In the genomic region with DNA sequence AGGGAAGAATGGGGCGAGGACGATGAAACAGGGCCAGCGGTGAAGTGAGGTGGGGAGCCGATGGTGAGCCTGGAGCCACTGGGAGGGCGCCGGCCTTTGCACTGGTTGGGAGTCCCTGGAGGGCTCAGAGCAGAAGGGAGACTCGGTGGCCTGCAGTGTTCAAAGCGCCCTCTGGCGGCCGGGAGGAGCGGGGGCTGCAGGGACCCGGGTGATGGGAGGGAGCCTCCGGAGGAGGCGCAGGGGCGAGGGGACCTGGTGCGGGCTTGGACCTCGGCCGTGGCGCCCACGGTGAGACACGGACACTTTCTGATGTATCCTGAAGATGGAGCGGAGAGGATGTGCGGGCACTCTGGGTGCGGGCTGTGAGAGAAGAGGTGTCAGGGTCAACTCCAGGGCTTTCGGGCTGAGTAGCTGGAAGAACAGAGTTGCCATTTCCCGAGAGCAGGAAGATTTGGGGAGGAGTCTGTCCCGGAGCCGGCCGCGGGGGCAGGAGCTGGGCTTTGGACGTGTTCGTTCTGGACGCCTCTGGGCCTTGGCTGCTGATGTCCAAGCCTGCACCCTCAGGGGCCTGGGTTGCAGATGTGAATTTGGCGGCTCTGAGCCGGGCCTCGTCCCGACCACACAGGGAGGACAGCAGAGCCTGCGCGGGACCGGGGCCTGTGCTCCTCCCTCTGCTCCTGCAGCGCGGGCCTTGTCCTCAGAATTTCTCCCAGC, we compare ENCODE assay signal across 9 cellular contexts. TPM values are rescaled to one million over a fixed set of nuclear protein-coding genes. Genes with fewer than 3 reads are reported as not detected.
DNase-seq lines count a peak whose midpoint lies in the region; ATAC-seq lines count a peak whose summit lies in the region.
"Had no signal": no experiment of that assay in that cellular context is flagged by ENCODE, and none has a peak within 500 bp of the region (broad histone marks: within the 10 kb centered on the region; RNA-seq: fewer than 3 reads in every experiment).

No MANE protein-coding gene starts in this region.

- peaks cover 5 to 12% (median 8%) of the 10 kb centered on the region in 3 donors for H3K4me1 Mint-ChIP-seq in T-cell

- ATAC-seq in T-cell (replicated peaks in 1 of 4) (peak; percentile 84 to 91 (median 88)), HG02840 (IDR thresholded peaks at IDR 0.05; ENCODE audit: low FRiP score, unreplicated experiment) (no peak), HG02970 (IDR thresholded peaks at IDR 0.05; ENCODE audit: low FRiP score, unreplicated experiment) (no peak)

- DNase-seq in DMS153 (lab: John Stamatoyannopoulos, UW): peak; percentile 41
- DNase-seq in HT-29 (ENCODE audit: low spot score): peak; percentile 60
- DNase-seq in T-cell: peak in 33 of 34 experiments; percentile 32 to 78 (median 63)
- DNase-seq in activated naive CD8-positive, alpha-beta T cell treated with anti-CD3 and anti-CD28 coated beads, Interleukin-2, amount 50 U/mL, for 16 hours (ENCODE audit: low read depth, low spot score): peak; percentile 61
- peak; percentile 44 for DNase-seq in iPS DF 4.7 (ENCODE audit: extremely low read depth, low spot score)
- DNase-seq in stimulated activated CD4-positive, alpha-beta T cell treated with anti-CD3 and anti-CD28 coated beads, Interleukin-15, amount 100 ng/mL, for 48 hours (ENCODE audit: low read depth in 2 of 2): peak; percentile 67 to 75

- POLR2A ChIA-PET in T-cell (lab: Charles Lee): no interaction called here

- CTCF ChIA-PET in T-cell (lab: Charles Lee): interaction anchor here in 1 of 2 donors (1.2 kb wide), 1 partner anchor 48 kb away, joined by 3 read pairs; no protein-coding TSS in a partner anchor

- H3K9me3 Mint-ChIP-seq in T-cell: no peaks in the 10 kb centered on the region
- H3K9me3 Mint-ChIP-seq: IgD-negative memory B cell had no signal

- H3K36me3 Mint-ChIP-seq in T-cell: no peaks in the 10 kb centered on the region
- H3K36me3 Mint-ChIP-seq: IgD-negative memory B cell had no signal

- H3K27me3 Mint-ChIP-seq in T-cell: peaks cover 0 to 5% of the 10 kb centered on the region in 2 donors

- no peak overlapping the region for H3K4me3 Mint-ChIP-seq in T-cell

- no peak overlapping the region for H3K27ac Mint-ChIP-seq in T-cell
- H3K27ac Mint-ChIP-seq: IgD-negative memory B cell had no signal

RNA-seq across cellular contexts. Expression of a gene that starts 29.7 kb away (rescaled TPM):
- 0.05 and 0.16 TPM in 2 replicates for total RNA-seq in HT-29 (2014; rRNA removed; shearing (Covaris generic))
- under 1 TPM in 2 of 5 donors, not detected in 3; 0.15 to 0.25 TPM for total RNA-seq in T-cell

RNA-seq across cellular contexts. Expression of a gene that starts 33.2 kb away (rescaled TPM):
- total RNA-seq in HT-29 (2014; rRNA removed; shearing (Covaris generic)): 166 and 191 TPM in 2 replicates
- 100 to 1,000 TPM; 266 to 314 (median 276) TPM for total RNA-seq in T-cell

Comparison
In these comparisons a context has a peak if more than half of its experiments do, and no peak if none do; other contexts are left out.
1. ATAC-seq: peak in T-cell (4 of 4); none in HG02840 (single experiment) and HG02970 (single experiment).
2. Peak in every context shown above with its lines, with median percentiles within 50 percentile points of each other: DNase-seq.